ENCODE assay signal across 9 cellular contexts in genomic region chr12:118188690-118189371, GRCh38. TPM values are rescaled to one million over a fixed set of nuclear protein-coding genes. Genes with fewer than 3 reads are reported as not detected.
DNase-seq lines count a peak whose midpoint lies in the region; ATAC-seq, FAIRE-seq and TF ChIP-seq lines count a peak whose summit lies in the region.
"Had no signal": no experiment of that assay in that cellular context is flagged by ENCODE, and none has a peak within 500 bp of the region (broad histone marks: within the 10 kb centered on the region; RNA-seq: fewer than 3 reads in every experiment).

No MANE protein-coding gene starts in this region.

- CTCF ChIA-PET in CD8-positive, alpha-beta T cell (lab: Charles Lee) = no interaction called here

- H3K36me3 ChIP-seq in smooth muscle cell (ENCODE audit: low read depth) = no peaks in the 10 kb centered on the region
- peaks cover 14% of the 10 kb centered on the region for H3K36me3 ChIP-seq in CD8-positive, alpha-beta T cell (ENCODE audit: insufficient read depth, low read length)

- no peaks in the 10 kb centered on the region for H3K79me2 ChIP-seq in smooth muscle cell (ENCODE audit: low read depth)

- intact Hi-C loops in CD8-positive, alpha-beta T cell (cut with DNase I, micrococcal nuclease) = no loop called here

- H3K4me1 ChIP-seq in smooth muscle cell (ENCODE audit: low read depth) = peaks cover 19% of the 10 kb centered on the region
- H3K4me1 ChIP-seq in CD8-positive, alpha-beta T cell (ENCODE audit: insufficient read depth, low read length) = no peaks in the 10 kb centered on the region

- no peaks in the 10 kb centered on the region for H4K20me1 ChIP-seq in smooth muscle cell (ENCODE audit: low read depth)

- peak overlapping the region; percentile 65 for H3K27ac ChIP-seq in smooth muscle cell (ENCODE audit: low read depth)
- H3K27ac ChIP-seq in CD8-positive, alpha-beta T cell (ENCODE audit: low read depth, low read length) = no peak overlapping the region

- no peak for TF ChIP-seq CTCF in brain (conservative IDR thresholded peaks at IDR 0.05)
- TF ChIP-seq CTCF in smooth muscle cell (IDR thresholded peaks at IDR 0.05; ENCODE audit: borderline replicate concordance, insufficient read depth, poor library complexity, severe bottlenecking) = no peak
- TF ChIP-seq CTCF in CD8-positive, alpha-beta T cell (IDR thresholded peaks at IDR 0.05) = no peak

- peak overlapping the region; percentile 88 to 97 (median 93) for H3K4me3 Mint-ChIP-seq in brain
- no peak overlapping the region for H3K4me3 Mint-ChIP-seq in CD8-positive, alpha-beta T cell

- H3K9ac ChIP-seq in smooth muscle cell (ENCODE audit: low read depth) = no peak overlapping the region

- no peak for TF ChIP-seq POLR2A in GM12892 (IDR thresholded peaks at IDR 0.05; ENCODE audit: low read depth, low read length)

- no peaks in the 10 kb centered on the region for H3K9me3 ChIP-seq in smooth muscle cell (replicated peaks; ENCODE audit: low read depth)
- H3K9me3 ChIP-seq in CD8-positive, alpha-beta T cell (ENCODE audit: low read length) = no peaks in the 10 kb centered on the region

- WGBS in smooth muscle cell (ENCODE audit: low lambda C conversion rate) = 93% methylated on average over 10 of the region's 10 CpGs

- no peak for ATAC-seq in activated CD4-positive, CD25-positive, alpha-beta regulatory T cell treated with anti-CD3 and anti-CD28 coated beads, Interleukin-2, amount 50 U/mL, for 24 hours
- ATAC-seq in CD8-positive, alpha-beta T cell = no peak

- no peaks in the 10 kb centered on the region for H3K36me3 Mint-ChIP-seq in brain
- H3K36me3 Mint-ChIP-seq in CD8-positive, alpha-beta T cell = peaks cover 45% of the 10 kb centered on the region

- H3F3A ChIP-seq in smooth muscle cell (ENCODE audit: low read depth) = no peaks in the 10 kb centered on the region

- peak overlapping the region; percentile 93 to 100 (median 99) for H3K27ac Mint-ChIP-seq in brain
- no peak overlapping the region for H3K27ac Mint-ChIP-seq in CD8-positive, alpha-beta T cell

- FAIRE-seq in GM12892 (lab: Jason Lieb, UNC) = no peak
- FAIRE-seq: endometrium had no signal

- POLR2A ChIA-PET in CD8-positive, alpha-beta T cell (lab: Charles Lee) = no interaction called here

- peak overlapping the region; percentile 80 for H3K4me2 ChIP-seq in smooth muscle cell

- H3K9me3 Mint-ChIP-seq in brain = no peaks in the 10 kb centered on the region
- no peaks in the 10 kb centered on the region for H3K9me3 Mint-ChIP-seq in CD8-positive, alpha-beta T cell

- H2AFZ ChIP-seq in smooth muscle cell (ENCODE audit: low read depth) = no peak overlapping the region

- H3K4me3 ChIP-seq in smooth muscle cell = peak overlapping the region; percentile 48
- no peak overlapping the region for H3K4me3 ChIP-seq in CD8-positive, alpha-beta T cell (ENCODE audit: low read depth, low read length)

- peaks cover 5% of the 10 kb centered on the region for H3K27me3 Mint-ChIP-seq in brain
- H3K27me3 Mint-ChIP-seq in CD8-positive, alpha-beta T cell (ENCODE audit: low read depth) = no peaks in the 10 kb centered on the region

- no peaks in the 10 kb centered on the region for H3K27me3 ChIP-seq in smooth muscle cell (ENCODE audit: low read depth)
- no peaks in the 10 kb centered on the region for H3K27me3 ChIP-seq in CD8-positive, alpha-beta T cell (ENCODE audit: insufficient read depth, low read length)

- DNase-seq in NCI-H146 (lab: John Stamatoyannopoulos, UW) (peak; percentile 47), inferior parietal cortex (ENCODE audit: extremely low spot score) (peak; percentile 65), smooth muscle cell (lab: John Stamatoyannopoulos, UW; ENCODE audit: unreplicated experiment) (no peak), GM12892 (ENCODE audit: insufficient read length) (no peak)
- no peak for DNase-seq in NK-92 treated with Interleukin-12 subunit alpha and Interleukin-12 subunit beta, amount 100 ng/mL, for 24 hours (lab: John Stamatoyannopoulos, UW)
- DNase-seq in CD8-positive, alpha-beta T cell = no peak

- H3K4me1 Mint-ChIP-seq in brain = peaks cover 78% of the 10 kb centered on the region
- H3K4me1 Mint-ChIP-seq in CD8-positive, alpha-beta T cell (ENCODE audit: low read depth) = peaks cover 4% of the 10 kb centered on the region

RNA-seq across cellular contexts. Expression of gene PEBP1, which starts 52.9 kb away (rescaled TPM):
- 798 TPM for polyA plus RNA-seq in brain (ENCODE audit: insufficient read depth, low read depth, low replicate concordance)
- total RNA-seq in smooth muscle cell = 106 and 118 TPM in 2 replicates
- 193 and 199 TPM in 2 replicates for polyA plus RNA-seq in smooth muscle cell
- polyA plus RNA-seq in GM12892 (2012; ENCODE audit: missing spikeins) = 188 TPM
- 10 to 100 TPM; 91.2 to 91.6 TPM for total RNA-seq in CD8-positive, alpha-beta T cell

Comparison
In these comparisons a context has a peak if more than half of its experiments do, and no peak if none do; other contexts are left out.
1. DNase-seq: peak in NCI-H146 (single experiment) and inferior parietal cortex (single experiment); none in smooth muscle cell (single experiment), NK-92 treated with Interleukin-12 subunit alpha and Interleukin-12 subunit beta, amount 100 ng/mL, for 24 hours (single experiment), GM12892 (single experiment) and CD8-positive, alpha-beta T cell (0 of 7).